In genomic region chr2:46697830-46698323, GRCh38 we compare ENCODE assay signal across 8 cellular contexts. TPM values are rescaled to one million over a fixed set of nuclear protein-coding genes. Genes with fewer than 3 reads are reported as not detected.
DNase-seq lines count a peak whose midpoint lies in the region; ATAC-seq, FAIRE-seq and TF ChIP-seq lines count a peak whose summit lies in the region.

No MANE protein-coding gene starts in this region.

- peak overlapping the region; percentile 85 for H3K4me3 Mint-ChIP-seq in activated CD4-positive, alpha-beta T cell treated with anti-CD3 and anti-CD28 coated beads, Interleukin-2, amount 10 ng/mL, durations not matched to agents 7 days and 5 days

- H4K20me1 ChIP-seq in HepG2 (ENCODE audit: insufficient read depth, low read length), result peaks cover 21% of the 10 kb centered on the region

- POLR2A ChIA-PET in activated CD4-positive, alpha-beta T cell treated with anti-CD3 and anti-CD28 coated beads, Interleukin-2, amount 10 ng/mL, durations not matched to agents 7 days and 5 days (lab: Charles Lee), result interaction anchor here (0.5 kb wide), 1 partner anchor 28 kb away, joined by 3 read pairs; no protein-coding TSS in a partner anchor
- POLR2A ChIA-PET in HepG2 (lab: Yijun Ruan, JAX), result interaction anchor here (0.7 to 1.6 kb wide), 3 partner anchors 10 to 75 kb away, joined by 3 read pairs; no protein-coding TSS in a partner anchor

- H3K27ac Mint-ChIP-seq in activated CD4-positive, alpha-beta T cell treated with anti-CD3 and anti-CD28 coated beads, Interleukin-2, amount 10 ng/mL, durations not matched to agents 7 days and 5 days, result peak overlapping the region; percentile 94

- H3K36me3 ChIP-seq in adrenal gland (replicated peaks in 1 of 2), result no peaks in the 10 kb centered on the region
- no peaks in the 10 kb centered on the region for H3K36me3 ChIP-seq in HepG2 (replicated peaks in 1 of 2; ENCODE audit: control insufficient read depth in 1 of 2, insufficient read depth in 2 of 2, low read length in 2 of 2)
- no peaks in the 10 kb centered on the region for H3K36me3 ChIP-seq in thymus (ENCODE audit: control insufficient read depth, insufficient read depth)

- DNase-seq in activated CD4-positive, alpha-beta T cell treated with anti-CD3 and anti-CD28 coated beads, Interleukin-2, amount 10 ng/mL, durations not matched to agents 7 days and 5 days, result no peak
- no peak for DNase-seq in activated CD4-positive, alpha-beta T cell treated with anti-CD3 and anti-CD28 coated beads for 1 hour
- DNase-seq in adrenal gland (peak in 2 of 7 donors; percentile 16 to 55), HepG2 (ENCODE audit: low spot score) (peak; percentile 84), left lobe of liver (ENCODE audit: low spot score) (no peak)
- no peak for DNase-seq in effector CD4-positive, alpha-beta T cell

- no peaks in the 10 kb centered on the region for H3K36me3 Mint-ChIP-seq in activated CD4-positive, alpha-beta T cell treated with anti-CD3 and anti-CD28 coated beads, Interleukin-2, amount 10 ng/mL, durations not matched to agents 7 days and 5 days (ENCODE audit: low read depth)

- CTCF ChIA-PET in activated CD4-positive, alpha-beta T cell treated with anti-CD3 and anti-CD28 coated beads, Interleukin-2, amount 10 ng/mL, durations not matched to agents 7 days and 5 days (lab: Charles Lee), result no interaction called here
- CTCF ChIA-PET in HepG2 (lab: Yijun Ruan, JAX; ENCODE audit: low intra/inter-chr PET ratio, low total read pairs), result no interaction called here

- peak overlapping the region; percentile 93 for H3K9ac ChIP-seq in HepG2 (ENCODE audit: insufficient read depth, low read depth, low read length)

- TF ChIP-seq POLR2A in adrenal gland (IDR thresholded peaks at IDR 0.05), result no peak
- peak; percentile 26 to 49; a peak in 1 of 4 replicates for TF ChIP-seq POLR2A in HepG2 (IDR thresholded peaks at IDR 0.05; ENCODE audit: insufficient read depth in 1 of 2, low read depth in 2 of 2, low read length in 2 of 2)

- H3K27me3 ChIP-seq in adrenal gland (no peaks in the 10 kb centered on the region), HepG2 (ENCODE audit: control insufficient read depth in 1 of 2, insufficient read depth in 2 of 2, low read length in 2 of 2) (peaks cover 0 to 7% of the 10 kb centered on the region in 2 experiments; a peak in 1 of 5 replicates), thymus (ENCODE audit: control insufficient read depth, insufficient read depth) (no peaks in the 10 kb centered on the region)

- peak overlapping the region; percentile 48 to 99 (median 81) for H3K27ac ChIP-seq in adrenal gland
- peak overlapping the region; percentile 95 for H3K27ac ChIP-seq in HepG2 (ENCODE audit: extremely low read length, insufficient read depth, low read length)
- peak overlapping the region; percentile 95 for H3K27ac ChIP-seq in thymus (ENCODE audit: low read depth)

- H3K4me2 ChIP-seq in HepG2 (ENCODE audit: low read depth, low read length), result peak overlapping the region; percentile 88

- no peaks in the 10 kb centered on the region for H3K9me3 Mint-ChIP-seq in activated CD4-positive, alpha-beta T cell treated with anti-CD3 and anti-CD28 coated beads, Interleukin-2, amount 10 ng/mL, durations not matched to agents 7 days and 5 days

- no TSS peak for BruUV-seq in HepG2 (replicated peaks; lab: Mats Ljungman, UMichigan)

- peak overlapping the region in 2 of 4 donors; percentile 40 to 87 for H3K4me3 ChIP-seq in adrenal gland
- H3K4me3 ChIP-seq in HepG2 (replicated peaks in 1 of 3; ENCODE audit: insufficient read depth in 1 of 3, low read depth in 2 of 3, low read length in 3 of 3), result peak overlapping the region; percentile 61 to 78 (median 75)
- peak overlapping the region; percentile 89 for H3K4me3 ChIP-seq in thymus (ENCODE audit: low read length)

- peaks cover 7% of the 10 kb centered on the region for H3K27me3 Mint-ChIP-seq in activated CD4-positive, alpha-beta T cell treated with anti-CD3 and anti-CD28 coated beads, Interleukin-2, amount 10 ng/mL, durations not matched to agents 7 days and 5 days

- 54 to 66% (median 57%) methylated on average over 14 of the region's 14 CpGs for WGBS in adrenal gland, 4 donors
- 2% methylated on average over 14 of the region's 14 CpGs for WGBS in HepG2 (ENCODE audit: low lambda C conversion rate)
- 83% methylated on average over 14 of the region's 14 CpGs for WGBS in thymus

- TF ChIP-seq CTCF in adrenal gland (IDR thresholded peaks at IDR 0.05) (no peak), HepG2 (CRISPR knock-in tag; IDR thresholded peaks at IDR 0.05) (no peak)

- no peak for TF ChIP-seq RAD21 in HepG2 (CRISPR knock-in tag; IDR thresholded peaks at IDR 0.05)

- peaks cover 0 to 33% of the 10 kb centered on the region in 2 donors for H3K4me1 ChIP-seq in adrenal gland (replicated peaks in 1 of 2)
- peaks cover 37% of the 10 kb centered on the region for H3K4me1 ChIP-seq in HepG2 (ENCODE audit: insufficient read depth, low read length)
- peaks cover 5% of the 10 kb centered on the region for H3K4me1 ChIP-seq in thymus (ENCODE audit: control insufficient read depth, insufficient read depth, low read length)

- H3K9me3 ChIP-seq in adrenal gland (replicated peaks in 1 of 3), result no peaks in the 10 kb centered on the region
- H3K9me3 ChIP-seq in HepG2 (ENCODE audit: low read length), result no peaks in the 10 kb centered on the region
- no peaks in the 10 kb centered on the region for H3K9me3 ChIP-seq in thymus (ENCODE audit: control insufficient read depth)

- FAIRE-seq in HepG2 (lab: Jason Lieb, UNC), result peak; percentile 42

- intact Hi-C loops in adrenal gland (cut with DNase I) (no loop called here), HepG2 (cut with micrococcal nuclease; ENCODE audit: unreplicated experiment) (no loop called here)

- TF ChIP-seq EP300 in HepG2 (IDR thresholded peaks at IDR 0.05; ENCODE audit: low read depth in 2 of 2, low read length in 2 of 2) (0 out of 4 replicates have a peak, but pooled peaks of 1 of the 2 experiments have one; percentile 21), HepG2 (CRISPR knock-in tag; IDR thresholded peaks at IDR 0.05; ENCODE audit: borderline replicate concordance) (no peak)

- peaks cover 30% of the 10 kb centered on the region for H3K4me1 Mint-ChIP-seq in activated CD4-positive, alpha-beta T cell treated with anti-CD3 and anti-CD28 coated beads, Interleukin-2, amount 10 ng/mL, durations not matched to agents 7 days and 5 days

- in situ Hi-C loops in HepG2 (cut with HindIII; ENCODE audit: extremely low pct_ligation_motif_present, low pct_unique_long_range_greater_than_20kb), result no loop called here

- peak overlapping the region; percentile 85 for H2AFZ ChIP-seq in HepG2 (ENCODE audit: low read length)

- peaks cover 35% of the 10 kb centered on the region for H3K79me2 ChIP-seq in HepG2 (ENCODE audit: insufficient read depth, low read length)

- peak; percentile 22 for ATAC-seq in HepG2
- no peak for ATAC-seq in HG02884 (IDR thresholded peaks at IDR 0.05; ENCODE audit: unreplicated experiment)
- ATAC-seq in left lobe of liver, result no peak

TF ChIP-seq in HepG2, 621 proteins besides CTCF, POLR2A, EP300 and RAD21 (continues in another document):
- TF ChIP-seq IKZF4 (CRISPR knock-in tag; IDR thresholded peaks at IDR 0.05; ENCODE audit: borderline replicate concordance, low read depth, not compliant biosample characterization), result no peak

RNA-seq across cellular contexts. Expression of gene SOCS5, which starts 1.2 kb away (rescaled TPM):
- total RNA-seq in activated CD4-positive, alpha-beta T cell treated with anti-CD3 and anti-CD28 coated beads, Interleukin-2, amount 10 ng/mL, durations not matched to agents 7 days and 5 days, result 1 to 10 TPM; 6.5 to 6.9 TPM
- total RNA-seq in adrenal gland (10 to 100 TPM; 21.5 to 68.1 (median 27.1) TPM), HepG2 (2016; rRNA removed; fragmentation: Illumina TruSeq; extraction: Trizol) (17.6 and 27.6 TPM in 2 replicates), left lobe of liver (5.5 TPM)
- polyA plus RNA-seq in adrenal gland (10 to 100 TPM in 1 of 3 donors, 1 to 10 TPM in 2; 5.8 to 20.6 (median 9.5) TPM), HepG2 (2011; rRNA removed) (11.8 and 14.8 TPM in 2 replicates), thymus (9.1 TPM)
- 2.0 and 2.7 TPM in 2 replicates for total RNA-seq in HepG2 (2016; cell fraction: cytosol; rRNA removed; fragmentation: Illumina TruSeq; extraction: Trizol; ENCODE audit: low read depth)
- 18.1 and 27.9 TPM in 2 replicates for total RNA-seq in HepG2 (2016; cell fraction: insoluble cytoplasmic fraction; rRNA removed; fragmentation: Illumina TruSeq; extraction: Trizol)
- total RNA-seq in HepG2 (2016; cell fraction: membrane; rRNA removed; fragmentation: Illumina TruSeq; extraction: Trizol), result 11.9 and 12.4 TPM in 2 replicates
- 25.5 and 27.6 TPM in 2 replicates for total RNA-seq in HepG2 (2016; cell fraction: nucleus; rRNA removed; fragmentation: Illumina TruSeq; extraction: Trizol)
- polyA plus RNA-seq in HepG2 (2011; cell fraction: cytosol; rRNA removed), result 7.2 and 9.3 TPM in 2 replicates
- 9.0 and 9.5 TPM in 2 replicates for polyA plus RNA-seq in HepG2 (2011; cell fraction: nucleus; rRNA removed)
- polyA plus RNA-seq in HepG2 (2012), result 13.8 and 14.6 TPM in 2 replicates
- 1.1 and 1.4 TPM in 2 replicates for polyA plus RNA-seq in HepG2 (2016; cell fraction: cytosol; fragmentation: Illumina TruSeq; extraction: Trizol; ENCODE audit: low read depth)
- 22.5 and 24.5 TPM in 2 replicates for polyA plus RNA-seq in HepG2 (2016; cell fraction: insoluble cytoplasmic fraction; fragmentation: Illumina TruSeq; extraction: Trizol; ENCODE audit: low read depth)
- 6.5 and 7.3 TPM in 2 replicates for polyA plus RNA-seq in HepG2 (2016; cell fraction: membrane; fragmentation: Illumina TruSeq; extraction: Trizol; ENCODE audit: low read depth)
- 18.1 and 19.5 TPM in 2 replicates for polyA plus RNA-seq in HepG2 (2016; cell fraction: nucleus; fragmentation: Illumina TruSeq; extraction: Trizol; ENCODE audit: insufficient read depth, low read depth)
- 14.3 and 32.7 TPM in 2 replicates for polyA minus RNA-seq in HepG2 (2011; rRNA and poly(A)+ RNA removed; ENCODE audit: low replicate concordance)
- polyA minus RNA-seq in HepG2 (2011; cell fraction: cytosol; rRNA and poly(A)+ RNA removed), result 18.6 and 19.3 TPM in 2 replicates
- 74.9 and 75.8 TPM in 2 replicates for polyA minus RNA-seq in HepG2 (2011; cell fraction: nucleus; rRNA and poly(A)+ RNA removed)

Comparison
In these comparisons a context has a peak if more than half of its experiments do, and no peak if none do; other contexts are left out.
1. POLR2A ChIP-seq: peak in HepG2 (2 of 2); none in adrenal gland (0 of 2).
2. Peak in every context shown above with its lines, with median percentiles within 50 percentile points of each other: H3K27ac ChIP-seq.